9 cellular contexts compared by ENCODE assay signal in the genomic region with DNA sequence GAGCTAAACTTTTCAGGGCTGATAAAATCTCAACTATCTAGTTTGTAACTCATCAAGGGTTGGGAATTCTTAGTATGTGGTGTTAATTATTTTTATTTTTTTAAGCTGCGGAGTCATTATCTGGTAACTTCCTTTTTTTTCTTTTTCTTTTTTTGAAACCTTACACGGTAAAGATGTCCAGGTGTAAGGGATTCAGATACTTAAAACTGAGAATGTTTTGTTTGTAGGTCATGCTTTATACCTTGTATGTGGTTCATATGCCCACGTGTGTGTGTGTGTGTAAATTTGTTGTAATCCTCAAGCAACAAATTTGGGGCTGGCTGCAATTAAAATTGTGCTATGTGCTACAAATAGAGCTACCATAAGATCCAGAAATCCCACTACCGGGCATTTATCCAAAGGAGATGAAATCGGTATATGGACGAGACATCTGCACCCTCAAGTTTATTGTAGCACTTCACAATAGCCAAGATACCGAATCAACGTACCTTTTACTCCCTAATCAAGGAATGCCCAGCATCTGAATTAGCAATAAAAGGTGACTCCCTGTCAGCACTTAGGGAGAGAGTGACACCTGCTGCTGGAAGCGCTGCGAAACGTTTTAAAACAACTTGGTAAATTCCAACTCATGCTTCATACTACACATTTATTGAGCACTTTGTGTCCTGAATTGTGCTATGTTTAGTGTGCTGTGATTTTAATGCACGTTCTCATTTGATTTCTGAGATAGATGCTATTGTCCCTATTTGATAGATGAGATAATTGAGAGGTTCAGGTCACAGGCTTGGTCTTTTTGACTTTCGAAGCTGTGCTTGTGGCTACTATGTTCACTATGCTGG.
DNase-seq lines count a peak whose midpoint lies in the region; ATAC-seq and TF ChIP-seq lines count a peak whose summit lies in the region.
"Had no signal": no experiment of that assay in that cellular context is flagged by ENCODE, and none has a peak within 500 bp of the region (broad histone marks: within the 10 kb centered on the region; RNA-seq: fewer than 3 reads in every experiment).

No MANE protein-coding gene starts in this region.

- peak overlapping the region; percentile 59 for H3K27ac Mint-ChIP-seq in activated naive CD4-positive, alpha-beta T cell treated with anti-CD3 and anti-CD28 coated beads, Interleukin-2, amount 50 U/mL, for 24 hours
- H3K27ac Mint-ChIP-seq in stimulated activated naive B cell treated with anti-CD40 and anti-IgM and Interleukin-4, amounts not matched to agents 10 μg/mL and 1 μg/mL and 100 μg/mL, for 72 hours: peak overlapping the region; percentile 59
- H3K27ac Mint-ChIP-seq: activated naive CD8-positive, alpha-beta T cell treated with anti-CD3 and anti-CD28 coated beads, Interleukin-2, amount 10 ng/mL, durations not matched to agents 7 days and 5 days had no signal

- TF ChIP-seq POLR2A in erythroblast (IDR thresholded peaks at IDR 0.05; ENCODE audit: low read length): peak; percentile 45

- H3K9me3 Mint-ChIP-seq in activated naive CD4-positive, alpha-beta T cell treated with anti-CD3 and anti-CD28 coated beads, Interleukin-2, amount 50 U/mL, for 24 hours: no peaks in the 10 kb centered on the region
- no peaks in the 10 kb centered on the region for H3K9me3 Mint-ChIP-seq in stimulated activated naive B cell treated with anti-CD40 and anti-IgM and Interleukin-4, amounts not matched to agents 10 μg/mL and 1 μg/mL and 100 μg/mL, for 72 hours
- H3K9me3 Mint-ChIP-seq: activated naive CD8-positive, alpha-beta T cell treated with anti-CD3 and anti-CD28 coated beads, Interleukin-2, amount 10 ng/mL, durations not matched to agents 7 days and 5 days had no signal

- no peak overlapping the region for H3K4me3 Mint-ChIP-seq in activated naive CD4-positive, alpha-beta T cell treated with anti-CD3 and anti-CD28 coated beads, Interleukin-2, amount 50 U/mL, for 24 hours
- H3K4me3 Mint-ChIP-seq in stimulated activated naive B cell treated with anti-CD40 and anti-IgM and Interleukin-4, amounts not matched to agents 10 μg/mL and 1 μg/mL and 100 μg/mL, for 72 hours: no peak overlapping the region
- H3K4me3 Mint-ChIP-seq: activated naive CD8-positive, alpha-beta T cell treated with anti-CD3 and anti-CD28 coated beads, Interleukin-2, amount 10 ng/mL, durations not matched to agents 7 days and 5 days had no signal

- H3K36me3 Mint-ChIP-seq in activated naive CD4-positive, alpha-beta T cell treated with anti-CD3 and anti-CD28 coated beads, Interleukin-2, amount 50 U/mL, for 24 hours: peaks cover 2% of the 10 kb centered on the region
- H3K36me3 Mint-ChIP-seq in stimulated activated naive B cell treated with anti-CD40 and anti-IgM and Interleukin-4, amounts not matched to agents 10 μg/mL and 1 μg/mL and 100 μg/mL, for 72 hours: peaks cover 4 to 7% of the 10 kb centered on the region in 2 donors

- H3K27me3 Mint-ChIP-seq in activated naive CD4-positive, alpha-beta T cell treated with anti-CD3 and anti-CD28 coated beads, Interleukin-2, amount 50 U/mL, for 24 hours: no peaks in the 10 kb centered on the region
- H3K27me3 Mint-ChIP-seq in stimulated activated naive B cell treated with anti-CD40 and anti-IgM and Interleukin-4, amounts not matched to agents 10 μg/mL and 1 μg/mL and 100 μg/mL, for 72 hours: no peaks in the 10 kb centered on the region
- H3K27me3 Mint-ChIP-seq: activated naive CD8-positive, alpha-beta T cell treated with anti-CD3 and anti-CD28 coated beads, Interleukin-2, amount 10 ng/mL, durations not matched to agents 7 days and 5 days had no signal

- no peak for ATAC-seq in stimulated activated naive B cell treated with anti-CD40 and anti-IgM and Interleukin-4, amounts not matched to agents 10 μg/mL and 1 μg/mL and 100 μg/mL, for 72 hours (replicated peaks)
- no peak for ATAC-seq in HG03342 (IDR thresholded peaks at IDR 0.05; ENCODE audit: unreplicated experiment)

- no peaks in the 10 kb centered on the region for H3K4me1 Mint-ChIP-seq in activated naive CD4-positive, alpha-beta T cell treated with anti-CD3 and anti-CD28 coated beads, Interleukin-2, amount 50 U/mL, for 24 hours
- H3K4me1 Mint-ChIP-seq in stimulated activated naive B cell treated with anti-CD40 and anti-IgM and Interleukin-4, amounts not matched to agents 10 μg/mL and 1 μg/mL and 100 μg/mL, for 72 hours: no peaks in the 10 kb centered on the region

- no peak for DNase-seq in activated naive CD4-positive, alpha-beta T cell treated with Interleukin-2 at 50 U/mL for 16 hours
- DNase-seq in NCI-H2196 (lab: John Stamatoyannopoulos, UW; ENCODE audit: unreplicated experiment): peak; percentile 9
- peak; percentile 8 to 55 for DNase-seq in erythroblast (lab: John Stamatoyannopoulos, UW)
- DNase-seq in stimulated activated naive B cell treated with anti-CD40 and anti-IgM and Interleukin-4, amounts not matched to agents 10 μg/mL and 1 μg/mL and 100 μg/mL, for 72 hours: no peak
- DNase-seq in NCI-H187 treated with DMSO at 0.1 percent for 48 hours (lab: John Stamatoyannopoulos, UW): no peak
- no peak for DNase-seq in globus pallidus (ENCODE audit: low spot score)
- DNase-seq: activated naive CD8-positive, alpha-beta T cell treated with anti-CD3 and anti-CD28 coated beads, Interleukin-2, amount 10 ng/mL, durations not matched to agents 7 days and 5 days had no signal

Comparison
In these comparisons a context has a peak if more than half of its experiments do, and no peak if none do; other contexts are left out.
1. DNase-seq: peak in NCI-H2196 (single experiment) and erythroblast (2 of 2); none in activated naive CD4-positive, alpha-beta T cell treated with Interleukin-2 at 50 U/mL for 16 hours (single experiment), stimulated activated naive B cell treated with anti-CD40 and anti-IgM and Interleukin-4, amounts not matched to agents 10 μg/mL and 1 μg/mL and 100 μg/mL, for 72 hours (single experiment), NCI-H187 treated with DMSO at 0.1 percent for 48 hours (single experiment) and globus pallidus (single experiment).